Comparison of ENCODE assay signal across 1 cellular context in the genomic region with DNA sequence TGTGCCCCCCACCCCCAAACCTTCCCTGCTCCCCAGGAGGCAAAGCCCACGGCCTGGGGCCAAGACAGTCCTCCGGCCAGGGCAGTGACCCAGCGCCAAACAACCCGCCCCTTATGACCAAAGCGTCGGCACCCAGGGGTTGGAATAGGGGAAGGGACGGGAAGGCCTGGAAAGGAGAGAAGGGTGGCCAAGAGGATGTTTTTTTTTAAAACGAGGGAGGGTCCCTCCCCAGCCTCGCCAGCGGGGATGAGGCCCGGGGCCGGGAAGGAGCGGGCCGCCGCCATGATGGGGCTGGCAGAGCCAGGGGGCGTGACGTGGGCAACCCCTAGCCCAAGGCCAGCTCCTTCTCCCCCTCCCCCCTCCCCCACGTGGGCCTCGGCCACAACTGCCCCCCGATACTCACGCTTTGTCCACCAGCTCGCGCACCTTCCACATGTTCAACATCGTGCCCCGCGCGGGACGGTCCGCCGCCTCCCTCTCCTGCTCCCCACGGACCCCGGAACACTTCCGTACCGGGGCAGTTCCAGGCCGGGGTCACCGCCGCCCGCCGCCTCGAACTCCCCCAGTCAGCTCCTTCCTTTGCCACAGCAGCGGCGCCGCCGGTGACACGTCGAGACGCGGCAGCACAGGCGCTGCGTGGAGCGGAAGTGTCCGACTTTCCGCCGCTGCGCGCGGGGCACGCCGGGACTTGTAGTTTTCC.
TF ChIP-seq lines count a peak whose summit lies in the region.

TSS of gene CLINT1 (minus strand) at position 619 of the 700 bp plus-strand sequence. CDS start at position 444, 175 bp downstream.

TF ChIP-seq in K562, 482 proteins besides CTCF, POLR2A, EP300 and RAD21 (continued from another document and continues in another):
- TF ChIP-seq, protein P1, sequence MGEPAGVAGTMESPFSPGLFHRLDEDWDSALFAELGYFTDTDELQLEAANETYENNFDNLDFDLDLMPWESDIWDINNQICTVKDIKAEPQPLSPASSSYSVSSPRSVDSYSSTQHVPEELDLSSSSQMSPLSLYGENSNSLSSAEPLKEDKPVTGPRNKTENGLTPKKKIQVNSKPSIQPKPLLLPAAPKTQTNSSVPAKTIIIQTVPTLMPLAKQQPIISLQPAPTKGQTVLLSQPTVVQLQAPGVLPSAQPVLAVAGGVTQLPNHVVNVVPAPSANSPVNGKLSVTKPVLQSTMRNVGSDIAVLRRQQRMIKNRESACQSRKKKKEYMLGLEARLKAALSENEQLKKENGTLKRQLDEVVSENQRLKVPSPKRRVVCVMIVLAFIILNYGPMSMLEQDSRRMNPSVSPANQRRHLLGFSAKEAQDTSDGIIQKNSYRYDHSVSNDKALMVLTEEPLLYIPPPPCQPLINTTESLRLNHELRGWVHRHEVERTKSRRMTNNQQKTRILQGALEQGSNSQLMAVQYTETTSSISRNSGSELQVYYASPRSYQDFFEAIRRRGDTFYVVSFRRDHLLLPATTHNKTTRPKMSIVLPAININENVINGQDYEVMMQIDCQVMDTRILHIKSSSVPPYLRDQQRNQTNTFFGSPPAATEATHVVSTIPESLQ (CRISPR knock-in tag; IDR thresholded peaks at IDR 0.05), result 0 out of 2 replicates have a peak, but pooled peaks have one; percentile 37
- peak; percentile 41; the same call in 1 of the 2 replicates for TF ChIP-seq NR2C1 (IDR thresholded peaks at IDR 0.05)
- peak; percentile 78 for TF ChIP-seq NR2C1 (tag; IDR thresholded peaks at IDR 0.05)
- peak; percentile 94 for TF ChIP-seq GABPA (tag; conservative IDR thresholded peaks at IDR 0.05; ENCODE audit: low read depth)
- TF ChIP-seq USF2 (CRISPR knock-in tag; IDR thresholded peaks at IDR 0.05), result no peak
- TF ChIP-seq, protein P2, sequence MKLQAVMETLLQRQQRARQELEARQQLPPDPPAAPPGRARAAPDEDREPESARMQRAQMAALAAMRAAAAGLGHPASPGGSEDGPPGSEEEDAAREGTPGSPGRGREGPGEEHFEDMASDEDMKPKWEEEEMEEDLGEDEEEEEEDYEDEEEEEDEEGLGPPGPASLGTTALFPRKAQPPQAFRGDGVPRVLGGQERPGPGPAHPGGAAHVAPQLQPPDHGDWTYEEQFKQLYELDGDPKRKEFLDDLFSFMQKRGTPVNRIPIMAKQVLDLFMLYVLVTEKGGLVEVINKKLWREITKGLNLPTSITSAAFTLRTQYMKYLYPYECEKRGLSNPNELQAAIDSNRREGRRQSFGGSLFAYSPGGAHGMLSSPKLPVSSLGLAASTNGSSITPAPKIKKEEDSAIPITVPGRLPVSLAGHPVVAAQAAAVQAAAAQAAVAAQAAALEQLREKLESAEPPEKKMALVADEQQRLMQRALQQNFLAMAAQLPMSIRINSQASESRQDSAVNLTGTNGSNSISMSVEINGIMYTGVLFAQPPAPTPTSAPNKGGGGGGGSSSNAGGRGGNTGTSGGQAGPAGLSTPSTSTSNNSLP (IDR thresholded peaks at IDR 0.05; ENCODE audit: borderline replicate concordance, low read depth, low read length), result no peak
- TF ChIP-seq HDAC2 (IDR thresholded peaks at IDR 0.05), result 0 out of 2 replicates have a peak, but pooled peaks have one; percentile 35
- TF ChIP-seq HCFC1 (IDR thresholded peaks at IDR 0.05; ENCODE audit: low read depth, low read length), result peak; percentile 97
- TF ChIP-seq NKRF (IDR thresholded peaks at IDR 0.05; ENCODE audit: borderline replicate concordance), result peak; percentile 95
- TF ChIP-seq PHF21A (IDR thresholded peaks at IDR 0.05; ENCODE audit: borderline replicate concordance, low read depth), result peak; percentile 37; the same call in 1 of the 2 replicates
- peak; percentile 95 for TF ChIP-seq ELF1 (tag; IDR thresholded peaks at IDR 0.05)
- no peak for TF ChIP-seq BMI1 (IDR thresholded peaks at IDR 0.05; ENCODE audit: low read length)
- no peak for TF ChIP-seq MCM5 (IDR thresholded peaks at IDR 0.05; ENCODE audit: low read depth)
- peak; percentile 71 for TF ChIP-seq ETV5 (CRISPR knock-in tag; IDR thresholded peaks at IDR 0.05; ENCODE audit: low read depth)
- TF ChIP-seq CHD4 (IDR thresholded peaks at IDR 0.05; ENCODE audit: insufficient read depth, insufficient replicate concordance, low read depth, low read length, poor library complexity, severe bottlenecking), result no peak
- no peak for TF ChIP-seq FOXA3 (CRISPR knock-in tag; conservative IDR thresholded peaks at IDR 0.05 in 1 of 2, IDR thresholded peaks at IDR 0.05 in 1 of 2)
- TF ChIP-seq CREM (IDR thresholded peaks at IDR 0.05; ENCODE audit: low read depth), result peak; percentile 99
- TF ChIP-seq ZNF780A (CRISPR knock-in tag; IDR thresholded peaks at IDR 0.05), result no peak
- TF ChIP-seq ZBED1 (IDR thresholded peaks at IDR 0.05), result no peak
- TF ChIP-seq, protein P3, sequence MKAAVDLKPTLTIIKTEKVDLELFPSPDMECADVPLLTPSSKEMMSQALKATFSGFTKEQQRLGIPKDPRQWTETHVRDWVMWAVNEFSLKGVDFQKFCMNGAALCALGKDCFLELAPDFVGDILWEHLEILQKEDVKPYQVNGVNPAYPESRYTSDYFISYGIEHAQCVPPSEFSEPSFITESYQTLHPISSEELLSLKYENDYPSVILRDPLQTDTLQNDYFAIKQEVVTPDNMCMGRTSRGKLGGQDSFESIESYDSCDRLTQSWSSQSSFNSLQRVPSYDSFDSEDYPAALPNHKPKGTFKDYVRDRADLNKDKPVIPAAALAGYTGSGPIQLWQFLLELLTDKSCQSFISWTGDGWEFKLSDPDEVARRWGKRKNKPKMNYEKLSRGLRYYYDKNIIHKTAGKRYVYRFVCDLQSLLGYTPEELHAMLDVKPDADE (conservative IDR thresholded peaks at IDR 0.05; ENCODE audit: control insufficient read depth, low read depth, low read length), result peak; percentile 95
- TF ChIP-seq KDM4B (IDR thresholded peaks at IDR 0.05; ENCODE audit: borderline replicate concordance in 2 of 2, low read depth in 1 of 2), result 0 out of 4 replicates have a peak, but pooled peaks of 1 of the 2 experiments have one; percentile 64
- TF ChIP-seq POLR2AphosphoS5 (IDR thresholded peaks at IDR 0.05; ENCODE audit: control insufficient read depth, insufficient read depth, low read depth, low read length), result peak; percentile 70
- peak; percentile 31; the same call in 1 of the 2 replicates for TF ChIP-seq ZBTB7A (IDR thresholded peaks at IDR 0.05; ENCODE audit: borderline replicate concordance, control insufficient read depth, low read depth, low read length)
- peak; percentile 71 for TF ChIP-seq KDM5B (IDR thresholded peaks at IDR 0.05; ENCODE audit: insufficient replicate concordance, low read depth, low read length)
- TF ChIP-seq ZKSCAN3 (CRISPR knock-in tag; IDR thresholded peaks at IDR 0.05), result no peak
- peak; percentile 87 to 93 for TF ChIP-seq MNT (conservative IDR thresholded peaks at IDR 0.05)
- 0 out of 2 replicates have a peak, but pooled peaks have one; percentile 30 for TF ChIP-seq ZNF224 (CRISPR knock-in tag; IDR thresholded peaks at IDR 0.05)
- peak; percentile 34 for TF ChIP-seq TAF9B (IDR thresholded peaks at IDR 0.05; ENCODE audit: partially characterized antibody)
- peak; percentile 95 for TF ChIP-seq MTA1 (IDR thresholded peaks at IDR 0.05; ENCODE audit: borderline replicate concordance)
- TF ChIP-seq SAP30 (IDR thresholded peaks at IDR 0.05; ENCODE audit: borderline replicate concordance, insufficient read depth, low read depth, low read length, poor library complexity, severe bottlenecking), result peak; percentile 53
- TF ChIP-seq SIX5 (IDR thresholded peaks at IDR 0.05; ENCODE audit: borderline replicate concordance in 1 of 2, insufficient read depth in 1 of 2, low read depth in 1 of 2, low read length in 2 of 2), result peak; percentile 81 to 85; a peak in 3 of 4 replicates
- TF ChIP-seq MXI1 (IDR thresholded peaks at IDR 0.05; ENCODE audit: low read depth, low read length), result peak; percentile 64; the same call in 1 of the 2 replicates
- TF ChIP-seq MAX (CRISPR knock-in tag; IDR thresholded peaks at IDR 0.05), result peak; percentile 79
- peak; percentile 40; the same call in 1 of the 2 replicates for TF ChIP-seq ZNF511 (CRISPR knock-in tag; IDR thresholded peaks at IDR 0.05)
- no peak for TF ChIP-seq NFYB (IDR thresholded peaks at IDR 0.05; ENCODE audit: extremely low read depth, insufficient read length)
- no peak for TF ChIP-seq HDAC3 (IDR thresholded peaks at IDR 0.05; ENCODE audit: borderline replicate concordance, partially characterized antibody)
- TF ChIP-seq BRD4 (IDR thresholded peaks at IDR 0.05), result peak; percentile 88
- TF ChIP-seq TAF1 (IDR thresholded peaks at IDR 0.05; ENCODE audit: control insufficient read depth, extremely low read depth, insufficient read depth, low read length, severe bottlenecking), result peak; percentile 78
- no peak for TF ChIP-seq SRF (CRISPR knock-in tag; IDR thresholded peaks at IDR 0.05)
- TF ChIP-seq ZNF184 (CRISPR knock-in tag; IDR thresholded peaks at IDR 0.05), result no peak
- TF ChIP-seq, protein P4, sequence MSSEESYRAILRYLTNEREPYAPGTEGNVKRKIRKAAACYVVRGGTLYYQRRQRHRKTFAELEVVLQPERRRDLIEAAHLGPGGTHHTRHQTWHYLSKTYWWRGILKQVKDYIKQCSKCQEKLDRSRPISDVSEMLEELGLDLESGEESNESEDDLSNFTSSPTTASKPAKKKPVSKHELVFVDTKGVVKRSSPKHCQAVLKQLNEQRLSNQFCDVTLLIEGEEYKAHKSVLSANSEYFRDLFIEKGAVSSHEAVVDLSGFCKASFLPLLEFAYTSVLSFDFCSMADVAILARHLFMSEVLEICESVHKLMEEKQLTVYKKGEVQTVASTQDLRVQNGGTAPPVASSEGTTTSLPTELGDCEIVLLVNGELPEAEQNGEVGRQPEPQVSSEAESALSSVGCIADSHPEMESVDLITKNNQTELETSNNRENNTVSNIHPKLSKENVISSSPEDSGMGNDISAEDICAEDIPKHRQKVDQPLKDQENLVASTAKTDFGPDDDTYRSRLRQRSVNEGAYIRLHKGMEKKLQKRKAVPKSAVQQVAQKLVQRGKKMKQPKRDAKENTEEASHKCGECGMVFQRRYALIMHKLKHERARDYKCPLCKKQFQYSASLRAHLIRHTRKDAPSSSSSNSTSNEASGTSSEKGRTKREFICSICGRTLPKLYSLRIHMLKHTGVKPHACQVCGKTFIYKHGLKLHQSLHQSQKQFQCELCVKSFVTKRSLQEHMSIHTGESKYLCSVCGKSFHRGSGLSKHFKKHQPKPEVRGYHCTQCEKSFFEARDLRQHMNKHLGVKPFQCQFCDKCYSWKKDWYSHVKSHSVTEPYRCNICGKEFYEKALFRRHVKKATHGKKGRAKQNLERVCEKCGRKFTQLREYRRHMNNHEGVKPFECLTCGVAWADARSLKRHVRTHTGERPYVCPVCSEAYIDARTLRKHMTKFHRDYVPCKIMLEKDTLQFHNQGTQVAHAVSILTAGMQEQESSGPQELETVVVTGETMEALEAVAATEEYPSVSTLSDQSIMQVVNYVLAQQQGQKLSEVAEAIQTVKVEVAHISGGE (CRISPR knock-in tag; IDR thresholded peaks at IDR 0.05), result peak in 1 of 3 experiments; percentile 90; a peak in 2 of 6 replicates
- TF ChIP-seq ZBTB43 (CRISPR knock-in tag; IDR thresholded peaks at IDR 0.05), result no peak
- TF ChIP-seq FOXK2 (conservative IDR thresholded peaks at IDR 0.05 in 1 of 2, IDR thresholded peaks at IDR 0.05 in 1 of 2; ENCODE audit: low read depth in 2 of 2), result 0 out of 4 replicates have a peak, but pooled peaks of 1 of the 2 experiments have one; percentile 31
